8 cellular contexts compared by ENCODE assay signal in the genomic region with DNA sequence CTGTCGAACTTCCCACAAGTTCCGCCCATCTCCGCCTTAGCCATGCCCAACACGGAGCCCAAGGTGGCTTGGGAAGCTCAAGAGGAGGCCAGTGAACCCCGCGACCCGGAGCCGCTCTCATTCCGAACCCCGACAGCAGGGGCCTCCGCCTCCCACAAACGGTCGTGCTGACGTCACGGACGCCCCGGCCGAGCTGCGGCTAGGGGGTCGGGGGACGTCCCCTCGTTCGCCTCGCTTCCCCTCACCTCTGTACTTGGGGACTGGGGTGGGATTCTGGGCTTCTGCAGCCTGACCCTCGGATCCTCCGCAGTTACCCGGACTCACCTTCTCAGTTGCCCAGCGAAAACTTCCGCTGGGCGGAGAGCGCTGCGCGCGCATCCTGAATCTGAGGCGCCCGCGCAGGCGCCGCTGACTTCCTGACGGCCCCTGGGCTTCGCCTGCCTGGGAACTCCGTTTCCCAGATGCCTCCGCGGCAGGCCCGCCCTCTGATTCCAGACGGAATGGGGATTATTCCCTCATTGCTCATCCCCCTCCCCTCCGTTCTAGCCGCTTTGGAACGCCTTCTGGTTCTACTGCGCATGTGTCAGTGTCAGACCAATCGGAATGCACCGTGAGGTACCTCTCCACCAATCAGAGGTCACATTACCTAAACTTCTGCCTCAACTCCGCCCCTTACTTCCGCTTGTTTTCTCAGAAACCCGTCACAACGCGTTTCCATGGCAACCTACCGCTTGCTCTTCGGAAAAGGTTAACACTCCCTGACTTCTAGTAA. TPM values are rescaled to one million over a fixed set of nuclear protein-coding genes. Genes with fewer than 3 reads are reported as not detected.
DNase-seq lines count a peak whose midpoint lies in the region; ATAC-seq and TF ChIP-seq lines count a peak whose summit lies in the region.

A gene with protein sequence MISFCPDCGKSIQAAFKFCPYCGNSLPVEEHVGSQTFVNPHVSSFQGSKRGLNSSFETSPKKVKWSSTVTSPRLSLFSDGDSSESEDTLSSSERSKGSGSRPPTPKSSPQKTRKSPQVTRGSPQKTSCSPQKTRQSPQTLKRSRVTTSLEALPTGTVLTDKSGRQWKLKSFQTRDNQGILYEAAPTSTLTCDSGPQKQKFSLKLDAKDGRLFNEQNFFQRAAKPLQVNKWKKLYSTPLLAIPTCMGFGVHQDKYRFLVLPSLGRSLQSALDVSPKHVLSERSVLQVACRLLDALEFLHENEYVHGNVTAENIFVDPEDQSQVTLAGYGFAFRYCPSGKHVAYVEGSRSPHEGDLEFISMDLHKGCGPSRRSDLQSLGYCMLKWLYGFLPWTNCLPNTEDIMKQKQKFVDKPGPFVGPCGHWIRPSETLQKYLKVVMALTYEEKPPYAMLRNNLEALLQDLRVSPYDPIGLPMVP (minus strand): TSS at position 351 of the 772 bp plus-strand sequence. CDS start 9,210 bp downstream, outside the sequence.

- peaks cover 13% of the 10 kb centered on the region for H3K36me3 Mint-ChIP-seq in activated naive CD8-positive, alpha-beta T cell treated with anti-CD3 and anti-CD28 coated beads, Interleukin-2, amount 10 ng/mL, durations not matched to agents 7 days and 5 days
- no peaks in the 10 kb centered on the region for H3K36me3 Mint-ChIP-seq in glutamatergic neuron (ENCODE audit: unreplicated experiment)

- TF ChIP-seq CTCF in GM12865 (IDR thresholded peaks at IDR 0.05; ENCODE audit: insufficient read depth, low read depth, low read length, missing control alignments) (peak; percentile 31), SU-DHL-6 (IDR thresholded peaks at IDR 0.05; ENCODE audit: insufficient read depth, low read length, poor library complexity, severe bottlenecking) (no peak), glutamatergic neuron (IDR thresholded peaks at IDR 0.05; ENCODE audit: partially characterized antibody, unreplicated experiment) (no peak), osteoblast (IDR thresholded peaks at IDR 0.05; ENCODE audit: extremely low read depth, low read depth, low read length) (no peak), thoracic aorta (IDR thresholded peaks at IDR 0.05) (no peak)

- H3K79me2 ChIP-seq in SU-DHL-6 (ENCODE audit: insufficient read depth, low read length) (peaks cover 62% of the 10 kb centered on the region), osteoblast (ENCODE audit: insufficient read depth, low read length) (peaks cover 82% of the 10 kb centered on the region)

- H3K36me3 ChIP-seq in SU-DHL-6 (ENCODE audit: low read length) (no peaks in the 10 kb centered on the region), osteoblast (ENCODE audit: insufficient read depth, low read length) (peaks cover 3% of the 10 kb centered on the region), thoracic aorta (peaks cover 2% of the 10 kb centered on the region)

- H3K9me3 ChIP-seq in SU-DHL-6 (ENCODE audit: insufficient read depth, low read length) (no peaks in the 10 kb centered on the region), osteoblast (ENCODE audit: low read depth, low read length) (no peaks in the 10 kb centered on the region), thoracic aorta (no peaks in the 10 kb centered on the region)

- H3K4me2 ChIP-seq in SU-DHL-6 (ENCODE audit: low read depth, low read length, poor library complexity, severe bottlenecking) (peak within 1 kb of the TSS; percentile 78), osteoblast (ENCODE audit: insufficient read depth, low read length) (peak within 1 kb of the TSS; percentile 98)

- H3K4me1 Mint-ChIP-seq in activated naive CD8-positive, alpha-beta T cell treated with anti-CD3 and anti-CD28 coated beads, Interleukin-2, amount 10 ng/mL, durations not matched to agents 7 days and 5 days, result peaks cover 24% of the 10 kb centered on the region
- H3K4me1 Mint-ChIP-seq in glutamatergic neuron (ENCODE audit: low read depth, unreplicated experiment), result peaks cover 7% of the 10 kb centered on the region

- peak within 1 kb of the TSS; percentile 73 for H3K9ac ChIP-seq in SU-DHL-6 (ENCODE audit: low read length)

- H3K4me1 ChIP-seq in osteoblast (ENCODE audit: insufficient read depth, low read length) (peaks cover 17% of the 10 kb centered on the region), thoracic aorta (ENCODE audit: control insufficient read depth in 1 of 2, low read depth in 2 of 2) (peaks cover 17 to 33% of the 10 kb centered on the region in 2 donors)

- peak within 1 kb of the TSS; percentile 91 for H3K27ac Mint-ChIP-seq in activated naive CD8-positive, alpha-beta T cell treated with anti-CD3 and anti-CD28 coated beads, Interleukin-2, amount 10 ng/mL, durations not matched to agents 7 days and 5 days
- H3K27ac Mint-ChIP-seq in glutamatergic neuron (ENCODE audit: unreplicated experiment), result peak within 1 kb of the TSS; percentile 93

- H3K4me3 Mint-ChIP-seq in activated naive CD8-positive, alpha-beta T cell treated with anti-CD3 and anti-CD28 coated beads, Interleukin-2, amount 10 ng/mL, durations not matched to agents 7 days and 5 days, result peak within 1 kb of the TSS; percentile 93
- peak within 1 kb of the TSS; percentile 99 for H3K4me3 Mint-ChIP-seq in glutamatergic neuron (ENCODE audit: unreplicated experiment)

- no peaks in the 10 kb centered on the region for H3K9me2 ChIP-seq in SU-DHL-6 (replicated peaks; ENCODE audit: insufficient read depth, low read length)

- H3K27ac ChIP-seq in SU-DHL-6 (ENCODE audit: low read depth, low read length), result peak within 1 kb of the TSS; percentile 46
- H3K27ac ChIP-seq in osteoblast (ENCODE audit: low read depth, low read length), result peak within 1 kb of the TSS; percentile 99
- H3K27ac ChIP-seq in thoracic aorta, result peak within 1 kb of the TSS; percentile 84 to 85

- H4K20me1 ChIP-seq in SU-DHL-6 (ENCODE audit: low read depth, low read length), result no peaks in the 10 kb centered on the region; the same call in 1 of the 2 replicates
- peaks cover 31% of the 10 kb centered on the region for H4K20me1 ChIP-seq in osteoblast (ENCODE audit: insufficient read depth, low read length)

- peaks cover 4% of the 10 kb centered on the region for H3K9me3 Mint-ChIP-seq in activated naive CD8-positive, alpha-beta T cell treated with anti-CD3 and anti-CD28 coated beads, Interleukin-2, amount 10 ng/mL, durations not matched to agents 7 days and 5 days
- H3K9me3 Mint-ChIP-seq in glutamatergic neuron (ENCODE audit: unreplicated experiment), result peaks cover 9% of the 10 kb centered on the region

- H3K27me3 ChIP-seq in SU-DHL-6 (ENCODE audit: low read length) (no peaks in the 10 kb centered on the region), osteoblast (ENCODE audit: insufficient read depth, low read length) (no peaks in the 10 kb centered on the region), thoracic aorta (replicated peaks; ENCODE audit: insufficient read depth) (no peaks in the 10 kb centered on the region)

- H2AFZ ChIP-seq in SU-DHL-6 (ENCODE audit: low read depth, low read length, severe bottlenecking) (peak within 1 kb of the TSS; percentile 68), osteoblast (ENCODE audit: low read length) (peak within 1 kb of the TSS; percentile 98)

- ATAC-seq in HG02678 (IDR thresholded peaks at IDR 0.05; ENCODE audit: unreplicated experiment) (peak; percentile 87), thoracic aorta (ENCODE audit: insufficient number of reproducible peaks, low FRiP score, low read depth) (peak; percentile 100)
- ATAC-seq in activated naive CD8-positive, alpha-beta T cell treated with anti-CD3 and anti-CD28 coated beads, Interleukin-2, amount 10 ng/mL, durations not matched to agents 7 days and 5 days (ENCODE audit: low read depth), result peak; percentile 90

- no peaks in the 10 kb centered on the region for H3F3A ChIP-seq in SU-DHL-6 (ENCODE audit: insufficient read depth)

- H3K27me3 Mint-ChIP-seq in activated naive CD8-positive, alpha-beta T cell treated with anti-CD3 and anti-CD28 coated beads, Interleukin-2, amount 10 ng/mL, durations not matched to agents 7 days and 5 days, result no peaks in the 10 kb centered on the region
- peaks cover 12% of the 10 kb centered on the region for H3K27me3 Mint-ChIP-seq in glutamatergic neuron (ENCODE audit: unreplicated experiment)

- H3K4me3 ChIP-seq in GM12865 (ENCODE audit: low read depth, low read length) (peak within 1 kb of the TSS; percentile 93), SU-DHL-6 (ENCODE audit: insufficient read depth, low read length, poor library complexity, severe bottlenecking) (peak within 1 kb of the TSS; percentile 81), osteoblast (ENCODE audit: insufficient read depth, low read length) (peak within 1 kb of the TSS; percentile 100), thoracic aorta (peak within 1 kb of the TSS; percentile 81)

- POLR2A ChIA-PET in activated naive CD8-positive, alpha-beta T cell treated with anti-CD3 and anti-CD28 coated beads, Interleukin-2, amount 10 ng/mL, durations not matched to agents 7 days and 5 days (lab: Charles Lee), result interaction anchor here (0.7 to 2.4 kb wide), 4 partner anchors 31 to 486 kb away, joined by 3 to 19 read pairs (median 3); a partner anchor contains a TSS

- DNase-seq in GM12865 (ENCODE audit: low read depth) (peak; percentile 100), NCI-H128 (lab: John Stamatoyannopoulos, UW; ENCODE audit: unreplicated experiment) (peak; percentile 99), glutamatergic neuron (peak; percentile 98), osteoblast (ENCODE audit: insufficient read length, low spot score, missing footprints) (peak; percentile 99), thoracic aorta (ENCODE audit: low spot score) (peak; percentile 97)
- DNase-seq in activated naive CD8-positive, alpha-beta T cell treated with anti-CD3 and anti-CD28 coated beads, Interleukin-2, amount 10 ng/mL, durations not matched to agents 7 days and 5 days, result peak; percentile 96

RNA-seq across cellular contexts. Expression of the gene that starts here (rescaled TPM):
- 10 to 100 TPM; 81.2 to 82.1 TPM for total RNA-seq in activated naive CD8-positive, alpha-beta T cell treated with anti-CD3 and anti-CD28 coated beads, Interleukin-2, amount 10 ng/mL, durations not matched to agents 7 days and 5 days
- total RNA-seq in glutamatergic neuron (ENCODE audit: unreplicated experiment) (44.5 TPM), osteoblast (24.2 and 30.6 TPM in 2 replicates), thoracic aorta (10 to 100 TPM; 27.5 to 33.4 TPM)

Comparison
In these comparisons a context has a peak if more than half of its experiments do, and no peak if none do; other contexts are left out.
1. Peak in every context shown above with its lines: DNase-seq, ATAC-seq, H3K4me3 ChIP-seq and H3K27ac ChIP-seq.
2. H3K27ac ChIP-seq: peak in every context shown above with its lines; median percentile 99 in osteoblast; 84 in thoracic aorta; 46 in SU-DHL-6.